Comparison of ENCODE assay signal across 30 cellular contexts in the genomic region with DNA sequence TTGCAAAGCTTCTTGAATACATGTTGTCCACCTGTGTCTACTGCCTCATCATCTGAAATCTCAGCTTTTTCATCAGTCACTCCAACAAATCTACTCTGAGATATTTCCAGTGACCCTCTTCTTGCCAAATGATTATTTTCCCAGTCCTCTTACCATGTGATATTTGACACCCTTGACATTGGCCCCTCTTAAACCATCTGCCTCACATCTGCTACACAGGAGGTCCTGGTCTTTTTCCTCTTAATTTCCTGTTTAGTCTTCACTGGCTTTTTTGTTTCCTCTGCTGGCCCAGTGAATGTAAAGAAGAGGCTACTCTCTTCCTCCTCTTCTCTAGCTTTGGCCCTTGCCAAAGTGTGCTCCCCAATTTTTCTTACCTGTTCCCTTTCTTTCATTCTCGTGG.
A peak's percentile ranks its signal among the peaks of the same experiment; 100 is the strongest.
DNase-seq lines count a peak whose midpoint lies in the region; ATAC-seq and TF ChIP-seq lines count a peak whose summit lies in the region.
"Had no signal": no experiment of that assay in that cellular context is flagged by ENCODE, and none has a peak within 500 bp of the region (broad histone marks: within the 10 kb centered on the region; RNA-seq: fewer than 3 reads in every experiment).

No MANE protein-coding gene starts in this region.

- intact Hi-C loops in left lung (cut with DNase I): no loop called here

- no peaks in the 10 kb centered on the region for H3K36me3 Mint-ChIP-seq in endothelial cell (ENCODE audit: low read depth, unreplicated experiment)
- no peaks in the 10 kb centered on the region for H3K36me3 Mint-ChIP-seq in activated T-cell treated with anti-CD3 and anti-CD28 coated beads, Interleukin-2, amount 50 U/mL, for 72 hours (ENCODE audit: insufficient read depth in 2 of 2)
- H3K36me3 Mint-ChIP-seq: CD8-positive, alpha-beta memory T cell; IgD-negative memory B cell; mesothelial cell of epicardium had no signal

- peaks cover 3% of the 10 kb centered on the region for H3K27me3 Mint-ChIP-seq in endothelial cell (ENCODE audit: unreplicated experiment)
- peaks cover 14% of the 10 kb centered on the region for H3K27me3 Mint-ChIP-seq in activated T-cell treated with anti-CD3 and anti-CD28 coated beads, Interleukin-2, amount 50 U/mL, for 72 hours (ENCODE audit: low read depth)

- no peak overlapping the region for H3K27ac ChIP-seq in left lung
- H3K27ac ChIP-seq: cardiac muscle cell, colonic mucosa, epithelial cell of prostate, left ventricle myocardium inferior, right atrium auricular region, suprapubic skin, upper lobe of right lung had no signal

- H3K36me3 ChIP-seq in left lung: no peaks in the 10 kb centered on the region
- H3K36me3 ChIP-seq: cardiac muscle cell, colonic mucosa, left ventricle myocardium inferior, right atrium auricular region, suprapubic skin, upper lobe of right lung had no signal

- peaks cover 38% of the 10 kb centered on the region for H3K4me1 Mint-ChIP-seq in endothelial cell (ENCODE audit: unreplicated experiment)
- peaks cover 6% of the 10 kb centered on the region for H3K4me1 Mint-ChIP-seq in activated T-cell treated with anti-CD3 and anti-CD28 coated beads, Interleukin-2, amount 50 U/mL, for 72 hours (ENCODE audit: low read depth)
- H3K4me1 Mint-ChIP-seq: CD8-positive, alpha-beta memory T cell had no signal

- H3K4me1 ChIP-seq in left lung: no peaks in the 10 kb centered on the region
- H3K4me1 ChIP-seq: colonic mucosa, right atrium auricular region, suprapubic skin, upper lobe of right lung had no signal

- H3K27ac Mint-ChIP-seq in endothelial cell (ENCODE audit: unreplicated experiment): peak overlapping the region; percentile 83
- no peak overlapping the region for H3K27ac Mint-ChIP-seq in activated T-cell treated with anti-CD3 and anti-CD28 coated beads, Interleukin-2, amount 50 U/mL, for 72 hours
- H3K27ac Mint-ChIP-seq: B cell; CD8-positive, alpha-beta memory T cell; IgD-negative memory B cell; mesothelial cell of epicardium had no signal

- no peaks in the 10 kb centered on the region for H3K27me3 ChIP-seq in left lung
- H3K27me3 ChIP-seq: cardiac muscle cell, colonic mucosa, right atrium auricular region, suprapubic skin, upper lobe of right lung had no signal

- ATAC-seq in activated T-cell treated with anti-CD3 and anti-CD28 coated beads, Interleukin-2, amount 50 U/mL, for 72 hours (replicated peaks in 1 of 2): no peak
- ATAC-seq in GM19351 (IDR thresholded peaks at IDR 0.05; ENCODE audit: unreplicated experiment) (no peak), GM19452 (IDR thresholded peaks at IDR 0.05; ENCODE audit: unreplicated experiment) (no peak), left lung (no peak)
- ATAC-seq: activated CD4-positive, CD25-positive, alpha-beta regulatory T cell treated with anti-CD3 and anti-CD28 coated beads, Interleukin-2, amount 50 U/mL, for 24 hours; Panc1; upper lobe of right lung had no signal

- DNase-seq in NCI-H2171 treated with DMSO at 0.1 percent for 48 hours (lab: John Stamatoyannopoulos, UW) (peak; percentile 66), NCI-H2171 (lab: John Stamatoyannopoulos, UW) (no peak), NCI-H446 treated with DMSO at 0.1 percent for 48 hours (lab: John Stamatoyannopoulos, UW) (peak; percentile 22), endothelial cell (ENCODE audit: low spot score) (no peak), left lung (no peak)
- no peak for DNase-seq in activated T-cell treated with anti-CD3 and anti-CD28 coated beads, Interleukin-2, amount 50 U/mL, for 72 hours
- DNase-seq: activated CD4-positive, alpha-beta T cell treated with anti-CD3 and anti-CD28 coated beads, Interleukin-2, amount 50 U/mL, for 4 hours; activated T-cell treated with anti-CD3 and anti-CD28 coated beads, Interleukin-2, amount 50 U/mL, for 48 hours; CD8-positive, alpha-beta memory T cell; colonic mucosa; effector CD4-positive, alpha-beta T cell; left ventricle myocardium inferior; NCI-H2081; posterior cingulate gyrus; SHP77; small intestine; stimulated activated naive CD4-positive, alpha-beta T cell treated with Interleukin-2 at 50 U/mL for 16 hours; T-helper 2 cell; upper lobe of right lung had no signal

- no peak overlapping the region for H3K4me3 Mint-ChIP-seq in endothelial cell (ENCODE audit: unreplicated experiment)
- no peak overlapping the region for H3K4me3 Mint-ChIP-seq in activated T-cell treated with anti-CD3 and anti-CD28 coated beads, Interleukin-2, amount 50 U/mL, for 72 hours
- H3K4me3 Mint-ChIP-seq: B cell; CD8-positive, alpha-beta memory T cell; IgD-negative memory B cell; mesothelial cell of epicardium had no signal

- TF ChIP-seq CTCF in endothelial cell (IDR thresholded peaks at IDR 0.05; ENCODE audit: unreplicated experiment) (no peak), left lung (IDR thresholded peaks at IDR 0.05) (no peak)

- no peaks in the 10 kb centered on the region for H3K9me3 Mint-ChIP-seq in endothelial cell (ENCODE audit: unreplicated experiment)
- no peaks in the 10 kb centered on the region for H3K9me3 Mint-ChIP-seq in activated T-cell treated with anti-CD3 and anti-CD28 coated beads, Interleukin-2, amount 50 U/mL, for 72 hours
- H3K9me3 Mint-ChIP-seq: mesothelial cell of epicardium had no signal

- no peaks in the 10 kb centered on the region for H3K9me3 ChIP-seq in left lung
- H3K9me3 ChIP-seq: colonic mucosa, left ventricle myocardium inferior, right atrium auricular region, suprapubic skin, upper lobe of right lung had no signal

- H3K4me3 ChIP-seq in left lung: no peak overlapping the region
- H3K4me3 ChIP-seq: cardiac muscle cell, colonic mucosa, left ventricle myocardium inferior, right atrium auricular region, suprapubic skin, upper lobe of right lung had no signal

Comparison
In these comparisons a context has a peak if more than half of its experiments do, and no peak if none do; other contexts are left out.
1. DNase-seq: peak in NCI-H2171 treated with DMSO at 0.1 percent for 48 hours (single experiment) and NCI-H446 treated with DMSO at 0.1 percent for 48 hours (single experiment); none in NCI-H2171 (single experiment), endothelial cell (single experiment), activated T-cell treated with anti-CD3 and anti-CD28 coated beads, Interleukin-2, amount 50 U/mL, for 72 hours (0 of 2) and left lung (0 of 2).